Comparison of ENCODE assay signal across 9 cellular contexts in the genomic region with DNA sequence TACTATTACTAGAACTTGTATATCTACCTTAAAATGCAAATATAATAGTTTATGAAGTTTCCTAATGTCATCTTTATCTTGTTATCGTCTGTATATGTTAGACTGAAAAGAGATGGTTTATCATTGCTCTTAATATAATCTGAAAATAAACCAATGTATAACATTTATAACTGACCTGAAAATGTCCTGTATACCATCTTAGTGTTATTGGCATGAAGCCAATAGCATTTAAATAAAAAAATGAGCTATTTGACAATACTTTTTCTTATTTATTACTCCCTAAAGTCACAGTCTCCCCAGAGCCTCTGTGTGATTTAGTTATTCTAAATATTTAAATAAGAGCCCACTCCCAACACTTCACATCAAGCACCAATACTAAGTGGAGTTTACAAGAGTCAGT. TPM values are rescaled to one million over a fixed set of nuclear protein-coding genes. Genes with fewer than 3 reads are reported as not detected.
"Had no signal": no experiment of that assay in that cellular context is flagged by ENCODE, and none has a peak within 500 bp of the region (broad histone marks: within the 10 kb centered on the region; RNA-seq: fewer than 3 reads in every experiment).

No MANE protein-coding gene starts in this region.

- H2AFZ ChIP-seq: GM23338 had no signal

- DNase-seq: H9, HCEC 1CT, KG1 had no signal

- H3K4me3 ChIP-seq: GM23338 had no signal

- FAIRE-seq: H1, H54, HTR-8/SVneo had no signal

- ATAC-seq: GM23338 had no signal

- H3K4me2 ChIP-seq: GM23338 had no signal

RNA-seq across cellular contexts. Expression of gene VWC2L, which starts 1.8 kb away (rescaled TPM):
- total RNA-seq: GM23338, H1, H9, HT-29 had no signal
- polyA plus RNA-seq: GM23338, H1, IgD-negative memory B cell had no signal
